ENCODE assay signal across 15 cellular contexts in the genomic region with DNA sequence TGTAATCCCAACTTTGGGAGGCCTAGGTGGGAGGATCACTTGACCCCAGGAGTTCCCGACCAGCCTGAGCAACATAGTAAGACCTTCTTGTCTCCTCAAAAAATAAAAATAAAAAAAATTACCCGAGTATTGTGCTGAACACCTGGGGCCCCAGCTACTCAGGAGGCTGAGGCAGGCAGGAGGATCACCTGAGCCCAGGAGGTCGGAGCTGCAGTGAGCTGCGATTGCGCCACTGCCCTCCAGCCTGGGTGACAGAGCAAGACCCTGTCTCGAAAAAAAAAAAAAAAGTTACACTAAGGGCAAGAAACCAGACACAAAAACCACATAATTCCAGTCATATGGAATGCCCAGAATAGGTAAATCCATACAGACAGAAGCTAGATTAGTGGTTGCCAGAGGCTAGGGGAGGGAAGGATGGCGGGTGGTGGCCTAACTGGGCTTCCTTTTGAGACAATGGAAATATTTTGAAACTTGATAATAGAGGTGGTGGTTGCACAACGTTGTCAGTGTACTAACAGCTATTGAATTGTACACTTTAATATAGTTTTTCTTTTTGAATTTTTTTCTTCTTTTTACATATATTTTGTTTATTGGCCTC.
"Had no signal": no experiment of that assay in that cellular context is flagged by ENCODE, and none has a peak within 500 bp of the region (broad histone marks: within the 10 kb centered on the region; RNA-seq: fewer than 3 reads in every experiment).

No MANE protein-coding gene starts in this region.

- DNase-seq: activated CD4-positive, alpha-beta T cell treated with anti-CD3 and anti-CD28 coated beads, Interleukin-2, amount 50 U/mL, for 1 hour; activated CD4-positive, CD25-positive, alpha-beta regulatory T cell; activated naive CD4-positive, alpha-beta T cell treated with anti-CD3 and anti-CD28 coated beads, Interleukin-2, amount 50 U/mL, for 16 hours; activated T-cell treated with anti-CD3 and anti-CD28 coated beads for 4 hours; amygdala; dermis blood vessel endothelial cell; erythroblast; glutamatergic neuron; lower lobe of right lung; naive B cell; small intestine; thyroid gland; uterus had no signal

- ATAC-seq: activated T-helper 17 cell treated with anti-CD3 and anti-CD28 coated beads, Interleukin-2, amount 50 U/mL, for 72 hours; lower lobe of right lung had no signal

- H3K27me3 Mint-ChIP-seq: activated T-helper 17 cell treated with anti-CD3 and anti-CD28 coated beads, Interleukin-2, amount 50 U/mL, for 72 hours; naive B cell had no signal

- H3K4me3 Mint-ChIP-seq: activated T-helper 17 cell treated with anti-CD3 and anti-CD28 coated beads, Interleukin-2, amount 50 U/mL, for 72 hours; brain; naive B cell had no signal

- H3K36me3 Mint-ChIP-seq: brain, naive B cell had no signal

- H3K9me3 Mint-ChIP-seq: activated T-helper 17 cell treated with anti-CD3 and anti-CD28 coated beads, Interleukin-2, amount 50 U/mL, for 72 hours; brain; naive B cell had no signal

- H3K4me1 Mint-ChIP-seq: activated T-helper 17 cell treated with anti-CD3 and anti-CD28 coated beads, Interleukin-2, amount 50 U/mL, for 72 hours; naive B cell had no signal

- H3K4me3 ChIP-seq: lower lobe of right lung, thyroid gland, uterus had no signal

- H3K27ac Mint-ChIP-seq: brain had no signal
